1 cellular context compared by ENCODE assay signal in the genomic region with DNA sequence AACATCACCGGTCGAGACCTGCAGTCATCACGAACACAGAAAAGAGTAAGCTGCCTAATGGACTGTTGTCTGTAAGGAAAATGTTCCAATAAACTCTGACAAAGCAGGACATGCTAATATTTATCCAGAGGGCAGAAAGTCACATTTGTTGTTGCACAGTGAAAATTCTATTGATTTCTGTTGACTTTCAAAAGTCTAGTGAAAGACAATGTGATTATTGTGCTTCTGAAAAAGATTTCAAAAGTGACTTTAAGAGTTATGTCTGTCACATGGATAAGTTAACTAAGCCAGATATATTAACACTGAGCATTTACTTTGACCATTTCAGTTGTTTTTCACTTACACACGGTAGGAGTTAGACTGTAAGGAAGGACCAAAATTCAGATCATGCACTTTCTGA.
TF ChIP-seq lines count a peak whose summit lies in the region.

No MANE protein-coding gene starts in this region.

TF ChIP-seq in HepG2, 621 proteins besides CTCF, POLR2A, EP300 and RAD21 (continued from another document and continues in another):
- TF ChIP-seq HNF1A (IDR thresholded peaks at IDR 0.05; ENCODE audit: low read depth), result peak; percentile 30
- peak; percentile 78; the same call in 1 of the 2 replicates for TF ChIP-seq HNF1A (CRISPR knock-in tag; IDR thresholded peaks at IDR 0.05; ENCODE audit: borderline replicate concordance)
- no peak; the same call in 1 of the 2 replicates for TF ChIP-seq ZNF230 (CRISPR knock-in tag; IDR thresholded peaks at IDR 0.05)
- TF ChIP-seq HDAC2 (CRISPR knock-in tag; IDR thresholded peaks at IDR 0.05), result peak; percentile 70
- TF ChIP-seq, protein P1, sequence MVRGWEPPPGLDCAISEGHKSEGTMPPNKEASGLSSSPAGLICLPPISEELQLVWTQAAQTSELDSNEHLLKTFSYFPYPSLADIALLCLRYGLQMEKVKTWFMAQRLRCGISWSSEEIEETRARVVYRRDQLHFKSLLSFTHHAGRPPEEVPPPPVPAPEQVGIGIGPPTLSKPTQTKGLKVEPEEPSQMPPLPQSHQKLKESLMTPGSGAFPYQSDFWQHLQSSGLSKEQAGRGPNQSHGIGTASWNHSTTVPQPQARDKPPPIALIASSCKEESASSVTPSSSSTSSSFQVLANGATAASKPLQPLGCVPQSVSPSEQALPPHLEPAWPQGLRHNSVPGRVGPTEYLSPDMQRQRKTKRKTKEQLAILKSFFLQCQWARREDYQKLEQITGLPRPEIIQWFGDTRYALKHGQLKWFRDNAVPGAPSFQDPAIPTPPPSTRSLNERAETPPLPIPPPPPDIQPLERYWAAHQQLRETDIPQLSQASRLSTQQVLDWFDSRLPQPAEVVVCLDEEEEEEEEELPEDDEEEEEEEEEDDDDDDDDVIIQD (CRISPR knock-in tag; IDR thresholded peaks at IDR 0.05; ENCODE audit: low read depth), result peak; percentile 30; the same call in 1 of the 2 replicates
- TF ChIP-seq, protein P2, sequence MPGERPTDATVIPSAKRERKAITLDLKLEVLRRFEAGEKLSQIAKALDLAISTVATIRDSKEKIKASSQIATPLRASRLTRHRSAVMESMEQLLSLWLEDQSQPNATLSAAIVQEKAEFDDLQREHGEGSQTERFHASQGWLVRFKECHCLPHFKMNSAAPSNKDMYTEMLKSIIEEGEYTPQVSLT (CRISPR knock-in tag; IDR thresholded peaks at IDR 0.05; ENCODE audit: borderline replicate concordance, low read depth), result no peak
- TF ChIP-seq ZNF629 (CRISPR knock-in tag; conservative IDR thresholded peaks at IDR 0.05), result no peak
- no peak for TF ChIP-seq SNAPC4 (CRISPR knock-in tag; IDR thresholded peaks at IDR 0.05)
- no peak for TF ChIP-seq HCFC1 (IDR thresholded peaks at IDR 0.05; ENCODE audit: low read depth, low read length)
- TF ChIP-seq SPEN (CRISPR knock-in tag; IDR thresholded peaks at IDR 0.05; ENCODE audit: low read depth), result no peak
- TF ChIP-seq ZNF343 (CRISPR knock-in tag; IDR thresholded peaks at IDR 0.05), result no peak
- no peak for TF ChIP-seq TCF7L2 (IDR thresholded peaks at IDR 0.05; ENCODE audit: low read depth, low read length)
- no peak for TF ChIP-seq FOXM1 (CRISPR knock-in tag; IDR thresholded peaks at IDR 0.05)
- no peak for TF ChIP-seq MYNN (CRISPR knock-in tag; IDR thresholded peaks at IDR 0.05; ENCODE audit: low read depth)
- TF ChIP-seq HMG20B (CRISPR knock-in tag; conservative IDR thresholded peaks at IDR 0.05), result 0 out of 2 replicates have a peak, but pooled peaks have one; percentile 28
- no peak for TF ChIP-seq ZNF205 (CRISPR knock-in tag; IDR thresholded peaks at IDR 0.05)
- TF ChIP-seq ZNF703 (CRISPR knock-in tag; IDR thresholded peaks at IDR 0.05; ENCODE audit: borderline replicate concordance), result no peak
- no peak for TF ChIP-seq PHF5A (CRISPR knock-in tag; IDR thresholded peaks at IDR 0.05; ENCODE audit: low read depth, unreplicated experiment)
- no peak for TF ChIP-seq NFIB (CRISPR knock-in tag; IDR thresholded peaks at IDR 0.05; ENCODE audit: borderline replicate concordance)
- TF ChIP-seq ZNF251 (CRISPR knock-in tag; IDR thresholded peaks at IDR 0.05), result no peak
- no peak for TF ChIP-seq CBX2 (IDR thresholded peaks at IDR 0.05; ENCODE audit: low read depth, low read length)
- no peak for TF ChIP-seq CBX2 (CRISPR knock-in tag; IDR thresholded peaks at IDR 0.05; ENCODE audit: low read depth)
- no peak for TF ChIP-seq ZNF160 (CRISPR knock-in tag; IDR thresholded peaks at IDR 0.05)
- peak; percentile 86 for TF ChIP-seq SAP130 (CRISPR knock-in tag; IDR thresholded peaks at IDR 0.05; ENCODE audit: low read depth)
- no peak for TF ChIP-seq PREB (CRISPR knock-in tag; IDR thresholded peaks at IDR 0.05)
- no peak for TF ChIP-seq NCOA5 (CRISPR knock-in tag; IDR thresholded peaks at IDR 0.05)
- TF ChIP-seq PCBP1 (IDR thresholded peaks at IDR 0.05; ENCODE audit: borderline replicate concordance, low read depth, low read length), result no peak
- TF ChIP-seq DMAP1 (CRISPR knock-in tag; IDR thresholded peaks at IDR 0.05), result no peak
- TF ChIP-seq ZNF382 (CRISPR knock-in tag; IDR thresholded peaks at IDR 0.05; ENCODE audit: borderline replicate concordance), result no peak
- TF ChIP-seq GRHL1 (CRISPR knock-in tag; conservative IDR thresholded peaks at IDR 0.05), result no peak
- TF ChIP-seq U2AF2 (IDR thresholded peaks at IDR 0.05; ENCODE audit: low read depth, low read length), result no peak
- TF ChIP-seq IKZF5 (CRISPR knock-in tag; IDR thresholded peaks at IDR 0.05), result 0 out of 2 replicates have a peak, but pooled peaks have one; percentile 40
- no peak for TF ChIP-seq KLF15 (CRISPR knock-in tag; IDR thresholded peaks at IDR 0.05; ENCODE audit: borderline replicate concordance)
- TF ChIP-seq ZSCAN25 (CRISPR knock-in tag; IDR thresholded peaks at IDR 0.05), result no peak
- peak; percentile 87 for TF ChIP-seq RARA (CRISPR knock-in tag; IDR thresholded peaks at IDR 0.05)
- TF ChIP-seq FOXO1 (CRISPR knock-in tag; IDR thresholded peaks at IDR 0.05), result peak; percentile 81; the same call in 1 of the 2 replicates
